ENCODE assay signal across 25 cellular contexts in the genomic region with DNA sequence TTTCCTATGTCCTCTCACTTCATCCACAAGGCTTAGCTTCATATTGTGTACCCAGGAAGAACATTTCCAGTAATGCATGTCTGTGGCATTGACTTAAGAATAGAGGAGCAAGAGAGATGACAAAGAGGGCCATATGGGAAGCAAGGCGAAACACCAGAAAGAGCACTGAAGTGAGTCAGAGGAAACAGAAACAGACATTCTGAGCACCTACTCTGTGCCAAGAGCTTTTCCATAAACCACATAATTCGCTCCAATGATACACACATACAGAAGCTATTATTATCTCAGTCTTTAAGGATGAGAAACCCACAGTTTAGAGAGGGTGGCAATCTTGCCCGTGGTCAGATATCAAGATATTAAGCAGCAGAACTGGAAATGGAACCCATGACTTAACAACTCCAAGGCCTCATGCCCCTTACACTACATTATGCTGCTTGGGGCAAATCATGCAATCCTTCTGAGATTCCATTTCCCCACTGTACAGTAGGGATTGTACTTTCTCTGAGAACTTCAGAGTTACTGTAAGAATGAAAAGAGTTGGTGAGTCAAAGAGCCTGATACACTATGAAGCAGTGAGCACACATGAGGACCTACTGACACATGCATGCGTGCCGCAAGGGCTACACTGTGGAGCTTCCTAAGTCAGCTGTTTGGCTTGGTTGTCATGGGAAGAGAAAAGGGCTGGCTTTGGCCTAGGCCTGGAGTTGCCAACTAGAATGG.
"Had no signal": no experiment of that assay in that cellular context is flagged by ENCODE, and none has a peak within 500 bp of the region (broad histone marks: within the 10 kb centered on the region; RNA-seq: fewer than 3 reads in every experiment).

No MANE protein-coding gene starts in this region.

- DNase-seq: activated CD4-positive, alpha-beta memory T cell treated with anti-CD3 and anti-CD28 coated beads, Interleukin-2, amount 10 ng/mL, durations not matched to agents 7 days and 5 days; activated CD4-positive, alpha-beta T cell treated with anti-CD3 and anti-CD28 coated beads, Interleukin-2, amount 10 ng/mL, durations not matched to agents 7 days and 5 days; activated CD4-positive, CD25-positive, alpha-beta regulatory T cell treated with anti-CD3 and anti-CD28 coated beads, Interleukin-2, amount 50 U/mL, for 72 hours; activated naive CD4-positive, alpha-beta T cell; activated T-cell treated with anti-CD3 and anti-CD28 coated beads, Interleukin-2, amount 50 U/mL, for 72 hours; anterior cingulate cortex; dorsolateral prefrontal cortex; effector memory CD4-positive, alpha-beta T cell; glutamatergic neuron; left cardiac atrium; left ventricle myocardium superior; mucosa of descending colon; pancreas; psoas muscle; spleen; stimulated activated naive CD4-positive, alpha-beta T cell; SW 1271; T-helper 9 cell; tibial artery; WERI-Rb-1 had no signal

- H3K27me3 ChIP-seq: cardiac muscle cell, dorsolateral prefrontal cortex, pancreas, right atrium auricular region, spleen, suprapubic skin, tibial artery had no signal

- H3K4me3 ChIP-seq: cardiac muscle cell, coronary artery, dorsolateral prefrontal cortex, mucosa of descending colon, pancreas, psoas muscle, right atrium auricular region, spleen, suprapubic skin, tibial artery had no signal

- ATAC-seq: activated naive CD4-positive, alpha-beta T cell treated with anti-CD3 and anti-CD28 coated beads, Interleukin-2, amount 50 U/mL, for 72 hours; activated T-cell treated with anti-CD3 and anti-CD28 coated beads, Interleukin-2, amount 50 U/mL, for 72 hours; left cardiac atrium; left ventricle myocardium superior; mucosa of descending colon; pancreas; psoas muscle had no signal

- H3K27ac ChIP-seq: cardiac muscle cell, coronary artery, dorsolateral prefrontal cortex, pancreas, psoas muscle, right atrium auricular region, spleen, suprapubic skin, tibial artery, WERI-Rb-1 had no signal

- H3K36me3 ChIP-seq: cardiac muscle cell, pancreas, right atrium auricular region, suprapubic skin had no signal

- H3K4me1 ChIP-seq: pancreas, psoas muscle, spleen, suprapubic skin, tibial artery had no signal

- H3K9me3 ChIP-seq: mucosa of descending colon, pancreas, psoas muscle, right atrium auricular region, tibial artery had no signal
